In the genomic region with DNA sequence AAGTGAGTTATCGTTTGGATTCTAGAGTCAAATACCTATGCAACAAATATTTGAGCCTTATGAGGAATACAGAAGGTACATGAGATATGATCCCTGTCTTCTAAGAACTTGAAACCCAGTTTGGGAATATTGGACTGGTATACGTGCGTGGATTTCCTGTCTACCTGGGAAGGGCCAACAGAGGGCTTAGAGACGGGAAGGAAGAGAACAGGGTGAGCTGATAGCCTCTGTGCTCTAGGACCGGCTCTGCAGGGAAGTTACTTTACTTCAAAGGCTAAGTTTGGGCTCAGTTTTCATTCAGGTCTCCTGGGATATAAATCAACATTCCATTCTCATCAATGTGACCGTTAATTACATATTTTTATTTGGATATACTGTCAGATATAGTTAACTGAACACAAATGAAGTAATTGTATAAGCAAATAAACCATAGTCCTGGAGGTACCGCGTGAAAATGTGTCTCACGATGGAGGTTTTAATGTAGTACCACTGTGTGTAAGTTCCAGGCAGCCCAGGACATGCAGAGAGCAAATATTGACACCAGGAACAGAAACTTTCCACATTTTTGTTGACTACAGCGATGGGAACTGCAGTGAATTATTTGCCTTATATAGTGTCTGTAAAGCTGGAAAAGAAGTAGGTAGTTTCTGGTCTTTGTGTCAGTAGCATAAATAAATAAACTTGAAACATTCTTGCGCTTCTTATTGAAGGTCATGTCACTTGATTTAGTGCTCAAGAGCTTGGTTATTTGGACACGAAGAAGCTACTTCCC, we compare ENCODE assay signal across 1 cellular context.
TF ChIP-seq lines count a peak whose summit lies in the region.

No MANE protein-coding gene starts in this region.

TF ChIP-seq in SK-N-SH, 30 proteins besides CTCF, POLR2A, EP300 and RAD21:
- TF ChIP-seq RCOR1 (IDR thresholded peaks at IDR 0.05; ENCODE audit: low read length) = no peak
- no peak for TF ChIP-seq TEAD4 (IDR thresholded peaks at IDR 0.05; ENCODE audit: borderline replicate concordance, insufficient read depth)
- TF ChIP-seq JUND (IDR thresholded peaks at IDR 0.05) = no peak
- no peak for TF ChIP-seq GATA2 (CRISPR knock-in tag; IDR thresholded peaks at IDR 0.05)
- no peak for TF ChIP-seq EZH2phosphoT487 (IDR thresholded peaks at IDR 0.05; ENCODE audit: borderline replicate concordance, low read depth)
- TF ChIP-seq SIN3A (IDR thresholded peaks at IDR 0.05; ENCODE audit: borderline replicate concordance, low read depth, low read length) = no peak
- no peak for TF ChIP-seq MEF2A (IDR thresholded peaks at IDR 0.05; ENCODE audit: borderline replicate concordance, low read depth)
- TF ChIP-seq SMC3 (IDR thresholded peaks at IDR 0.05; ENCODE audit: low read depth, low read length) = no peak
- no peak for TF ChIP-seq TAF1 (IDR thresholded peaks at IDR 0.05; ENCODE audit: borderline replicate concordance, low read depth, low read length)
- TF ChIP-seq, protein P1, sequence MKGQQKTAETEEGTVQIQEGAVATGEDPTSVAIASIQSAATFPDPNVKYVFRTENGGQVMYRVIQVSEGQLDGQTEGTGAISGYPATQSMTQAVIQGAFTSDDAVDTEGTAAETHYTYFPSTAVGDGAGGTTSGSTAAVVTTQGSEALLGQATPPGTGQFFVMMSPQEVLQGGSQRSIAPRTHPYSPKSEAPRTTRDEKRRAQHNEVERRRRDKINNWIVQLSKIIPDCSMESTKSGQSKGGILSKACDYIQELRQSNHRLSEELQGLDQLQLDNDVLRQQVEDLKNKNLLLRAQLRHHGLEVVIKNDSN (IDR thresholded peaks at IDR 0.05; ENCODE audit: borderline replicate concordance, low read depth) = no peak
- no peak for TF ChIP-seq TCF12 (IDR thresholded peaks at IDR 0.05)
- no peak for TF ChIP-seq GABPA (IDR thresholded peaks at IDR 0.05; ENCODE audit: low read depth)
- no peak for TF ChIP-seq POLR2AphosphoS5 (IDR thresholded peaks at IDR 0.05; ENCODE audit: low read depth, low read length)
- no peak for TF ChIP-seq RXRA (IDR thresholded peaks at IDR 0.05; ENCODE audit: borderline replicate concordance, low read depth)
- TF ChIP-seq FOSL2 (IDR thresholded peaks at IDR 0.05; ENCODE audit: borderline replicate concordance, low read depth) = no peak
- no peak for TF ChIP-seq MXI1 (IDR thresholded peaks at IDR 0.05; ENCODE audit: low read depth, low read length)
- TF ChIP-seq ELF1 (IDR thresholded peaks at IDR 0.05) = no peak
